In the genomic region with DNA sequence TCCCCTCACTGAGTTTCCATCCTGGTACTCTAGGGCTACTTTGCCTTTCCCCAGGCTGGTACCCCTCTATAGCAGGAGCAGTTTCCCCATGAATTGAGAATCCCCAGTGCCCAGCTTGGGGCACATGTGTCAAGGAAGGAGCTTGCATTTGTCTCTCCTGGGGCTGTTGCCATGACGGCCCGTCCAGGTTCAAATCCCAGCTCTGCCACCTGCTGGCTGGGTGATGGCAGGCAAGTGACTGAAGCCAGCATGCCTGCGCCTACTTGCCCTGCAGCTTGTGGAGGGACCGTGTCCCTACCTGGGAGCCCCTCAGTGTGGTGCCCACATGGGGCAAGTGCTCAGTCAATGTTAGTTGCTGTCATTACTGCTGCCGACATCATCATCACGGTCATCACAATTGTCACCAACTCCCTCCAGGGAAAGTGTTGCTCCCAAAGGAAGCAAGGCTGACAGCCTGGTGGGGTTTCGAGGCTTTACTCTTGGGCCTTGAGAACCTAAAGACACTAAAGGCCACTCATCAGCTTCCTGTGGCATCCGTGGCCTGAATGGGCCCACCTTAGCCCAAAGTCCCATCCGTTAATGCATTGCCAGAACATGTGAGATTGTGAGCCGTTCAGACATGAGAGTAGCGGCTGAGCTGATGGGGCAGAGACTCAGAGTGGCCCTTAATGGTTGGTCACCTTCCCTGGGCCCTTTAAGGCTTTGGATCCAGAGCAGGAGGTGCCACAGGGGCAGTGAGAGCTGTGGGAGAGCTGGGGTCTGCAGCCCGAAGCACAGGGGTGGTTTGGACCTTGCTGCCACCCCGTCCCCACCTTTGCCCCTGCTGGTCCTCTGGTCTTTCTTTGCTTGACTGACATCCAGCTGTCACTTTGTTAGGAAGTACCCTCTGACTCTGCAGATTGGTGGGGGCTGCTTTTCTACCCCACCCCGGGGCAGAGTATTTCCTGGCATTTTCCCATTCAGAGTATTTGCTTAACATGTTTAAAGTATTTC, we compare ENCODE assay signal across 9 cellular contexts.
DNase-seq lines count a peak whose midpoint lies in the region; ATAC-seq and TF ChIP-seq lines count a peak whose summit lies in the region.
"Had no signal": no experiment of that assay in that cellular context is flagged by ENCODE, and none has a peak within 500 bp of the region (broad histone marks: within the 10 kb centered on the region; RNA-seq: fewer than 3 reads in every experiment).

No MANE protein-coding gene starts in this region.

- CTCF ChIA-PET in activated naive CD4-positive, alpha-beta T cell treated with anti-CD3 and anti-CD28 coated beads, Interleukin-2, amount 10 ng/mL, durations not matched to agents 7 days and 5 days (lab: Charles Lee): interaction anchor here (0.6 to 3.8 kb wide), 18 partner anchors 9 to 252 kb away, joined by 3 to 35 read pairs (median 3); partner anchors contain the start of gene EEFSEC

- H3K9me3 ChIP-seq in Peyer's patch (no peaks in the 10 kb centered on the region), heart left ventricle (no peaks in the 10 kb centered on the region)
- H3K9me3 ChIP-seq: Caco-2 had no signal

- no peak overlapping the region for H3K27ac ChIP-seq in Peyer's patch
- H3K27ac ChIP-seq in heart left ventricle: no peak overlapping the region

- no peak overlapping the region for H3K4me3 ChIP-seq in Peyer's patch
- H3K4me3 ChIP-seq in heart left ventricle: no peak overlapping the region

- H3K4me1 ChIP-seq in Peyer's patch: peaks cover 0 to 14% (median 0%) of the 10 kb centered on the region in 4 donors
- peaks cover 0 to 14% (median 0%) of the 10 kb centered on the region in 12 donors for H3K4me1 ChIP-seq in heart left ventricle

- TF ChIP-seq CTCF in Peyer's patch (IDR thresholded peaks at IDR 0.05) (peak in 5 of 6 experiments; percentile 23 to 48 (median 36)), heart left ventricle (IDR thresholded peaks at IDR 0.05) (peak; percentile 34 to 72 (median 56))

- DNase-seq in NCI-H2029 (lab: John Stamatoyannopoulos, UW) (peak; percentile 27), NCI-H2029 treated with DMSO at 0.1 percent for 48 hours (lab: John Stamatoyannopoulos, UW) (no peak), Peyer's patch (peak; percentile 38 to 57 (median 52)), heart left ventricle (peak; percentile 41 to 80 (median 49)), G401 (ENCODE audit: low spot score) (no peak)
- peak; percentile 77 for DNase-seq in activated naive CD4-positive, alpha-beta T cell treated with anti-CD3 and anti-CD28 coated beads, Interleukin-2, amount 10 ng/mL, durations not matched to agents 7 days and 5 days
- peak; percentile 45 for DNase-seq in stimulated activated CD4-positive, alpha-beta T cell treated with anti-CD3 and anti-CD28 coated beads, Interleukin-12 subunit alpha, Interleukin-12 subunit beta, amount 100 ng/mL, for 4 hours

- ATAC-seq in heart left ventricle (peak; percentile 45 to 72 (median 56)), GM21737 (IDR thresholded peaks at IDR 0.05; ENCODE audit: unreplicated experiment) (no peak)

- peaks cover 25% of the 10 kb centered on the region for H3K4me1 Mint-ChIP-seq in activated naive CD4-positive, alpha-beta T cell treated with anti-CD3 and anti-CD28 coated beads, Interleukin-2, amount 10 ng/mL, durations not matched to agents 7 days and 5 days

- TF ChIP-seq POLR2A in Peyer's patch (IDR thresholded peaks at IDR 0.05): no peak
- no peak for TF ChIP-seq POLR2A in heart left ventricle (IDR thresholded peaks at IDR 0.05)

- no peak overlapping the region for H3K4me3 Mint-ChIP-seq in activated naive CD4-positive, alpha-beta T cell treated with anti-CD3 and anti-CD28 coated beads, Interleukin-2, amount 10 ng/mL, durations not matched to agents 7 days and 5 days

- H3K36me3 ChIP-seq in Peyer's patch (peaks cover 0 to 7% (median 0%) of the 10 kb centered on the region in 3 donors), heart left ventricle (peaks cover 0 to 9% (median 6%) of the 10 kb centered on the region in 9 donors)

- H3K27me3 ChIP-seq in Peyer's patch: no peaks in the 10 kb centered on the region
- H3K27me3 ChIP-seq in heart left ventricle: no peaks in the 10 kb centered on the region

- no peaks in the 10 kb centered on the region for H3K9me3 Mint-ChIP-seq in activated naive CD4-positive, alpha-beta T cell treated with anti-CD3 and anti-CD28 coated beads, Interleukin-2, amount 10 ng/mL, durations not matched to agents 7 days and 5 days

- H3K36me3 Mint-ChIP-seq in activated naive CD4-positive, alpha-beta T cell treated with anti-CD3 and anti-CD28 coated beads, Interleukin-2, amount 10 ng/mL, durations not matched to agents 7 days and 5 days: peaks cover 3% of the 10 kb centered on the region

- H3K27ac Mint-ChIP-seq in activated naive CD4-positive, alpha-beta T cell treated with anti-CD3 and anti-CD28 coated beads, Interleukin-2, amount 10 ng/mL, durations not matched to agents 7 days and 5 days: no peak overlapping the region

- no peaks in the 10 kb centered on the region for H3K27me3 Mint-ChIP-seq in activated naive CD4-positive, alpha-beta T cell treated with anti-CD3 and anti-CD28 coated beads, Interleukin-2, amount 10 ng/mL, durations not matched to agents 7 days and 5 days

- 79 to 92% (median 81%) methylated on average over 9 to 14 of the region's 14 CpGs for WGBS in heart left ventricle, 4 donors

- intact Hi-C loops in heart left ventricle (cut with DNase I): loop anchor here in 9 of 10 donors (2.0 to 10.0 kb wide), 9 partner anchors 95 to 238 kb away; partner anchors contain the start of gene GATA2 (in 1 of the 9)

- in situ Hi-C loops in G401 (cut with HindIII; ENCODE audit: low sequenced_read_pairs): no loop called here

Comparison
In these comparisons a context has a peak if more than half of its experiments do, and no peak if none do; other contexts are left out.
1. DNase-seq: peak in NCI-H2029 (single experiment), Peyer's patch (3 of 3), activated naive CD4-positive, alpha-beta T cell treated with anti-CD3 and anti-CD28 coated beads, Interleukin-2, amount 10 ng/mL, durations not matched to agents 7 days and 5 days (single experiment), heart left ventricle (5 of 5) and stimulated activated CD4-positive, alpha-beta T cell treated with anti-CD3 and anti-CD28 coated beads, Interleukin-12 subunit alpha, Interleukin-12 subunit beta, amount 100 ng/mL, for 4 hours (single experiment); none in NCI-H2029 treated with DMSO at 0.1 percent for 48 hours (single experiment) and G401 (single experiment).